Comparison of ENCODE assay signal across 12 cellular contexts in the genomic region with DNA sequence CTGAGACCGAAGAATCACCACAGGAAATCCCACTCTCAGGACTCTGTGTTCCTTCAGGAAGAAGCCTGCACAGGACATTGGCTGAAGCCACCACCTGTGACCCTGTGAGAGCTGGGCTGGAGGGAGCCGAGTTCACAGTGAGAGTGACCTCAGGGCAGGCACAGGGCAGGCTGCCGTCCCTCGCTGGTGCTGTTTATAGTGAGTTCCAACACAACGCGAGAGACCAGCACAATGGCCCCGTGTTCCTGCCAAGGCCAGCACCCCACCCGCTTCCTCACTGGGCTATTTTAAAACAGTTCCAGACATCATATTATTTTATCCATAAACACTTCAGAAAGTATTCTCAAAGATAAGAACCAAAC. TPM values are rescaled to one million over a fixed set of nuclear protein-coding genes. Genes with fewer than 3 reads are reported as not detected.
A peak's percentile ranks its signal among the peaks of the same experiment; 100 is the strongest.
DNase-seq lines count a peak whose midpoint lies in the region; ATAC-seq and TF ChIP-seq lines count a peak whose summit lies in the region.
"Had no signal": no experiment of that assay in that cellular context is flagged by ENCODE, and none has a peak within 500 bp of the region (broad histone marks: within the 10 kb centered on the region; RNA-seq: fewer than 3 reads in every experiment).

No MANE protein-coding gene starts in this region.

- no peak overlapping the region for H3K4ac ChIP-seq in neuronal stem cell (ENCODE audit: low read length)

- no peak overlapping the region for H2BK120ac ChIP-seq in neuronal stem cell (ENCODE audit: low read depth, low read length)

- no CpG with 5 or more reads among the region's 8 CpGs for WGBS in neuronal stem cell (ENCODE audit: extremely low coverage in 2 of 2, insufficient read length in 2 of 2, insufficient replicate concordance in 1 of 2), 2 donors
- WGBS in upper lobe of left lung, 2 donors, result 36 to 55% methylated on average over 8 of the region's 8 CpGs

- no peak overlapping the region for H2BK5ac ChIP-seq in neuronal stem cell (ENCODE audit: low read length)

- H3K27me3 ChIP-seq in neuronal stem cell (ENCODE audit: control insufficient read depth in 3 of 3, insufficient read depth in 3 of 3, low read depth in 1 of 3, low read length in 3 of 3) (peaks cover 0 to 5% (median 0%) of the 10 kb centered on the region in 3 experiments), upper lobe of left lung (no peaks in the 10 kb centered on the region)
- H3K27me3 ChIP-seq: ovary had no signal

- H3K4me3 Mint-ChIP-seq in T-cell, result peak overlapping the region in 1 of 3 donors; percentile 9
- H3K4me3 Mint-ChIP-seq: stimulated activated naive B cell treated with anti-CD40 and anti-IgM and Interleukin-4, amounts not matched to agents 10 μg/mL and 1 μg/mL and 100 μg/mL, for 72 hours had no signal

- H3K27ac Mint-ChIP-seq in T-cell, result peak overlapping the region; percentile 41 to 71

- POLR2A ChIA-PET in T-cell (lab: Charles Lee), result interaction anchor here in 1 of 2 donors (0.6 kb wide), 1 partner anchor 98 kb away, joined by 10 read pairs; no protein-coding TSS in a partner anchor

- no peak overlapping the region for H3K14ac ChIP-seq in neuronal stem cell (ENCODE audit: low read length)

- no peak overlapping the region for H3K4me2 ChIP-seq in neuronal stem cell (ENCODE audit: insufficient read depth, low read length, poor library complexity, severe bottlenecking)

- ATAC-seq in T-cell (replicated peaks in 1 of 4) (no peak), Right ventricle myocardium superior (ENCODE audit: poor library complexity) (peak; percentile 75), upper lobe of left lung (ENCODE audit: low FRiP score in 2 of 2) (peak in 1 of 2 donors; percentile 51)

- peak in 3 of 4 donors; percentile 7 to 82 (median 60) for TF ChIP-seq EP300 in upper lobe of left lung (IDR thresholded peaks at IDR 0.05)

- no peak overlapping the region for H3K9ac ChIP-seq in neuronal stem cell (ENCODE audit: low read depth, low read length, poor library complexity)

- no peak overlapping the region for H4K91ac ChIP-seq in neuronal stem cell (ENCODE audit: low read depth, low read length, poor library complexity)

- no peak for TF ChIP-seq POLR2A in upper lobe of left lung (IDR thresholded peaks at IDR 0.05)

- no peak overlapping the region for H2BK12ac ChIP-seq in neuronal stem cell (ENCODE audit: low read length)

- H3K36me3 ChIP-seq in neuronal stem cell (replicated peaks in 1 of 2; ENCODE audit: control insufficient read depth in 2 of 2, insufficient read depth in 2 of 2, low read length in 2 of 2), result no peaks in the 10 kb centered on the region
- no peaks in the 10 kb centered on the region for H3K36me3 ChIP-seq in upper lobe of left lung
- H3K36me3 ChIP-seq: ovary had no signal

- no peaks in the 10 kb centered on the region for H3K9me3 ChIP-seq in neuronal stem cell (replicated peaks in 1 of 2; ENCODE audit: control insufficient read depth in 2 of 2, insufficient read depth in 1 of 2, low read depth in 1 of 2, low read length in 2 of 2)
- no peaks in the 10 kb centered on the region for H3K9me3 ChIP-seq in upper lobe of left lung
- H3K9me3 ChIP-seq: ovary had no signal

- CTCF ChIA-PET in T-cell (lab: Charles Lee), result no interaction called here

- H3K9me3 Mint-ChIP-seq in T-cell, result no peaks in the 10 kb centered on the region
- H3K9me3 Mint-ChIP-seq: stimulated activated naive B cell treated with anti-CD40 and anti-IgM and Interleukin-4, amounts not matched to agents 10 μg/mL and 1 μg/mL and 100 μg/mL, for 72 hours had no signal

- no peak overlapping the region for H3K27ac ChIP-seq in neuronal stem cell (replicated peaks; ENCODE audit: low read length)
- peak overlapping the region; percentile 77 to 82 (median 79) for H3K27ac ChIP-seq in upper lobe of left lung
- H3K27ac ChIP-seq in caudate nucleus (ENCODE audit: low read depth, low read length), result no peak overlapping the region
- H3K27ac ChIP-seq: ovary had no signal

- H3K36me3 Mint-ChIP-seq in T-cell, result no peaks in the 10 kb centered on the region
- H3K36me3 Mint-ChIP-seq: stimulated activated naive B cell treated with anti-CD40 and anti-IgM and Interleukin-4, amounts not matched to agents 10 μg/mL and 1 μg/mL and 100 μg/mL, for 72 hours had no signal

- no peak overlapping the region for H3K4me3 ChIP-seq in neuronal stem cell (ENCODE audit: low read length in 2 of 2)
- H3K4me3 ChIP-seq in upper lobe of left lung, result peak overlapping the region in 1 of 4 donors; percentile 7
- H3K4me3 ChIP-seq: ovary had no signal

- peak overlapping the region; percentile 60 for H3K18ac ChIP-seq in neuronal stem cell (ENCODE audit: low read length)

- no peak for TF ChIP-seq CTCF in upper lobe of left lung (IDR thresholded peaks at IDR 0.05)

- H3K4me1 ChIP-seq in neuronal stem cell (ENCODE audit: control insufficient read depth in 2 of 2, insufficient read depth in 1 of 2, low read depth in 1 of 2, low read length in 2 of 2) (peaks cover 6 to 14% of the 10 kb centered on the region in 2 donors), upper lobe of left lung (peaks cover 30 to 42% (median 39%) of the 10 kb centered on the region in 4 donors)

- H4K8ac ChIP-seq in neuronal stem cell (ENCODE audit: low read depth, low read length), result no peak overlapping the region

- no peak overlapping the region for H3K23ac ChIP-seq in neuronal stem cell (ENCODE audit: low read depth, low read length, poor library complexity)

- no peaks in the 10 kb centered on the region for H3K79me1 ChIP-seq in neuronal stem cell (ENCODE audit: low read depth, low read length)

- peak overlapping the region; percentile 54 for H2BK15ac ChIP-seq in neuronal stem cell (ENCODE audit: low read length)

- peaks cover 7 to 11% of the 10 kb centered on the region in 2 donors for H3K27me3 Mint-ChIP-seq in T-cell

- intact Hi-C loops in Right ventricle myocardium superior (cut with DNase I), result no loop called here

- H2AK5ac ChIP-seq in neuronal stem cell (ENCODE audit: low read depth, low read length), result peak overlapping the region; percentile 82

- DNase-seq in T-cell, result peak in 1 of 34 experiments; percentile 2
- DNase-seq in Right ventricle myocardium superior, result peak; percentile 88
- DNase-seq in neuronal stem cell (ENCODE audit: low spot score), result no peak
- DNase-seq in upper lobe of left lung, result peak in 1 of 2 donors; percentile 65
- DNase-seq in caudate nucleus (lab: John Stamatoyannopoulos, UW), result no peak
- DNase-seq in SHP77 treated with DMSO at 0.1 percent for 48 hours (lab: John Stamatoyannopoulos, UW), result no peak
- no peak for DNase-seq in NCI-H2171 (lab: John Stamatoyannopoulos, UW)
- DNase-seq: NCI-H1092; NCI-H526; ovary; stimulated activated CD4-positive, alpha-beta T cell treated with anti-CD3 and anti-CD28 coated beads, Interleukin-4, amount 100 ng/mL, for 1 hour; stimulated activated naive B cell treated with anti-CD40 and anti-IgM and Interleukin-4, amounts not matched to agents 10 μg/mL and 1 μg/mL and 100 μg/mL, for 72 hours had no signal

- H3K4me1 Mint-ChIP-seq in T-cell, result peaks cover 20 to 31% (median 23%) of the 10 kb centered on the region in 3 donors

- peak overlapping the region; percentile 61 for H2AFZ ChIP-seq in neuronal stem cell (ENCODE audit: low read length)

RNA-seq across cellular contexts. Expression of gene GAS6, which starts 18.4 kb away (rescaled TPM):
- 10 to 100 TPM in 1 of 5 donors, 1 to 10 TPM in 4; 1.1 to 10.2 (median 4.7) TPM for total RNA-seq in T-cell
- total RNA-seq in Right ventricle myocardium superior, result 181 TPM
- 34.2 TPM for polyA plus RNA-seq in neuronal stem cell (2013, experiment 1 of 2)
- 33.8 TPM for polyA plus RNA-seq in neuronal stem cell (2013, experiment 2 of 2)
- 100 to 1,000 TPM; 129 to 299 (median 180) TPM for total RNA-seq in upper lobe of left lung

Comparison
In these comparisons a context has a peak if more than half of its experiments do, and no peak if none do; other contexts are left out.
1. H3K27ac ChIP-seq: peak in upper lobe of left lung (4 of 4); none in neuronal stem cell (single experiment) and caudate nucleus (single experiment).
2. RNA of gene GAS6, which starts 18.4 kb away (total RNA-seq): 129 to 299 TPM in upper lobe of left lung and 181 TPM in Right ventricle myocardium superior (single experiment); 1.1 to 10.2 TPM in T-cell; every median in the first group is over 10 times any median in the second.